In genomic region chr1:34163792-34164509, GRCh38 we compare ENCODE assay signal across 10 cellular contexts. TPM values are rescaled to one million over a fixed set of nuclear protein-coding genes. Genes with fewer than 3 reads are reported as not detected.
A peak's percentile ranks its signal among the peaks of the same experiment; 100 is the strongest.
DNase-seq lines count a peak whose midpoint lies in the region; ATAC-seq and TF ChIP-seq lines count a peak whose summit lies in the region.
"Had no signal": no experiment of that assay in that cellular context is flagged by ENCODE, and none has a peak within 500 bp of the region (broad histone marks: within the 10 kb centered on the region; RNA-seq: fewer than 3 reads in every experiment).

No MANE protein-coding gene starts in this region.

- H3K4me3 Mint-ChIP-seq in CD14-positive monocyte: peak overlapping the region in 1 of 2 donors; percentile 84
- H3K4me3 Mint-ChIP-seq: dendritic cell treated with granulocyte-macrophage colony-stimulating factor and Interleukin-4, amounts not matched to agents 40 ng/mL and 50 ng/mL, for 4 days had no signal

- H3K4me1 ChIP-seq in gastroesophageal sphincter: peaks cover 3 to 49% (median 32%) of the 10 kb centered on the region in 3 donors

- H3K27ac ChIP-seq in gastroesophageal sphincter: no peak overlapping the region

- H3K4me3 ChIP-seq in GM12864 (ENCODE audit: low read depth, low read length): peak overlapping the region; percentile 42
- peak overlapping the region; percentile 4 to 54 for H3K4me3 ChIP-seq in gastroesophageal sphincter

- peaks cover 0 to 18% (median 11%) of the 10 kb centered on the region in 7 donors for H3K9me3 Mint-ChIP-seq in CD14-positive monocyte
- H3K9me3 Mint-ChIP-seq: dendritic cell treated with granulocyte-macrophage colony-stimulating factor and Interleukin-4, amounts not matched to agents 40 ng/mL and 50 ng/mL, for 4 days; stimulated activated naive CD8-positive, alpha-beta T cell treated with anti-CD3 and anti-CD28 coated beads, Interleukin-15, Interleukin-2, amounts not matched to agents 100 ng/mL and 50 ng/mL, for 24 hours had no signal

- TF ChIP-seq CTCF in GM12864 (IDR thresholded peaks at IDR 0.05; ENCODE audit: low read depth, low read length, missing control alignments): no peak
- TF ChIP-seq CTCF in gastroesophageal sphincter (IDR thresholded peaks at IDR 0.05): no peak
- TF ChIP-seq CTCF in CD14-positive monocyte (IDR thresholded peaks at IDR 0.05): no peak

- 0% methylated on average over 2 to 9 of the region's 63 CpGs for WGBS in gastroesophageal sphincter (ENCODE audit: low coverage in 1 of 2), 2 donors

- no peak for ATAC-seq in gastroesophageal sphincter
- ATAC-seq in HG02763 (IDR thresholded peaks at IDR 0.05; ENCODE audit: unreplicated experiment): no peak

- intact Hi-C loops in CD14-positive monocyte (cut with micrococcal nuclease): no loop called here

- DNase-seq in GM12864 (ENCODE audit: low read depth): no peak
- DNase-seq in NCI-H526 treated with DMSO at 0.1 percent for 48 hours (lab: John Stamatoyannopoulos, UW): peak; percentile 16
- DNase-seq in retina: peak; percentile 67
- no peak for DNase-seq in stimulated activated CD4-positive, alpha-beta T cell treated with anti-CD3 and anti-CD28 coated beads, Interleukin-1b, Interleukin-23, amount 100 ng/mL, for 48 hours
- DNase-seq in CD14-positive monocyte (ENCODE audit: low spot score): no peak
- no peak for DNase-seq in HT-29 (ENCODE audit: low spot score)

- H3K27me3 Mint-ChIP-seq in CD14-positive monocyte (ENCODE audit: low read depth in 3 of 3): peaks cover 69 to 85% (median 80%) of the 10 kb centered on the region in 3 donors

- TF ChIP-seq POLR2A in gastroesophageal sphincter (IDR thresholded peaks at IDR 0.05): no peak

- no peaks in the 10 kb centered on the region for H3K9me3 ChIP-seq in gastroesophageal sphincter

- H3K27ac Mint-ChIP-seq in CD14-positive monocyte: no peak overlapping the region
- H3K27ac Mint-ChIP-seq: dendritic cell treated with granulocyte-macrophage colony-stimulating factor and Interleukin-4, amounts not matched to agents 40 ng/mL and 50 ng/mL, for 4 days; stimulated activated naive CD8-positive, alpha-beta T cell treated with anti-CD3 and anti-CD28 coated beads, Interleukin-15, Interleukin-2, amounts not matched to agents 100 ng/mL and 50 ng/mL, for 24 hours had no signal

- peaks cover 94% of the 10 kb centered on the region for H3K27me3 ChIP-seq in gastroesophageal sphincter

- no peaks in the 10 kb centered on the region for H3K36me3 ChIP-seq in gastroesophageal sphincter

- no peak for TF ChIP-seq EP300 in gastroesophageal sphincter (IDR thresholded peaks at IDR 0.05)

- H3K4me1 Mint-ChIP-seq in CD14-positive monocyte: peaks cover 5% of the 10 kb centered on the region

- no peaks in the 10 kb centered on the region for H3K36me3 Mint-ChIP-seq in CD14-positive monocyte

RNA-seq across cellular contexts. Expression of gene CSMD2, which starts 1.1 kb away (rescaled TPM):
- 1 to 10 TPM in 1 of 4 donors, under 1 TPM in 3; 0.22 to 2.5 (median 0.37) TPM for total RNA-seq in gastroesophageal sphincter
- polyA plus RNA-seq in CD14-positive monocyte: not detected
- total RNA-seq in HT-29 (2014; rRNA removed; shearing (Covaris generic)): not detected in 2 replicates

RNA-seq across cellular contexts. Expression of gene C1orf94, which starts 12.8 kb away (rescaled TPM):
- not detected for total RNA-seq in gastroesophageal sphincter
- not detected for polyA plus RNA-seq in CD14-positive monocyte
- not detected in 2 replicates for total RNA-seq in HT-29 (2014; rRNA removed; shearing (Covaris generic))

Comparison
In these comparisons a context has a peak if more than half of its experiments do, and no peak if none do; other contexts are left out.
1. DNase-seq: peak in NCI-H526 treated with DMSO at 0.1 percent for 48 hours (single experiment) and retina (single experiment); none in GM12864 (single experiment), stimulated activated CD4-positive, alpha-beta T cell treated with anti-CD3 and anti-CD28 coated beads, Interleukin-1b, Interleukin-23, amount 100 ng/mL, for 48 hours (single experiment), CD14-positive monocyte (single experiment) and HT-29 (single experiment).